Comparison of ENCODE assay signal across 12 cellular contexts in genomic region chr13:27044837-27045570, GRCh38.
A peak's percentile ranks its signal among the peaks of the same experiment; 100 is the strongest.
DNase-seq lines count a peak whose midpoint lies in the region; ATAC-seq lines count a peak whose summit lies in the region.
"Had no signal": no experiment of that assay in that cellular context is flagged by ENCODE, and none has a peak within 500 bp of the region (broad histone marks: within the 10 kb centered on the region; RNA-seq: fewer than 3 reads in every experiment).

No MANE protein-coding gene starts in this region.

- peaks cover 0 to 1% (median 0%) of the 10 kb centered on the region in 11 experiments; a peak in 1 of 22 replicates for H4K20me1 ChIP-seq in BLaER1 treated with 17β-estradiol and CSF1 and Interleukin-3, amounts not matched to agents 10 nM and 100 nM

- H3K9me3 Mint-ChIP-seq in activated T-helper 2 cell treated with anti-CD3 and anti-CD28 coated beads, Interferon-gamma antibody, Interleukin-2, Interleukin-4, amounts not matched to agents 10 μg/mL and 5 μg/mL and 100 μg/mL, durations not matched to agents 14 hours and 24 hours and 36 hours: no peaks in the 10 kb centered on the region

- DNase-seq in activated T-helper 2 cell treated with anti-CD3 and anti-CD28 coated beads, Interferon-gamma antibody, Interleukin-2, Interleukin-4, amounts not matched to agents 10 μg/mL and 5 μg/mL and 100 μg/mL, durations not matched to agents 14 hours and 24 hours and 36 hours (ENCODE audit: low spot score): peak; percentile 26
- no peak for DNase-seq in OCI-M2 (lab: John Stamatoyannopoulos, UW; ENCODE audit: unreplicated experiment)
- no peak for DNase-seq in NCI-H1436 treated with DMSO at 0.1 percent for 48 hours (lab: John Stamatoyannopoulos, UW)
- no peak for DNase-seq in RPMI8226
- DNase-seq: activated naive CD4-positive, alpha-beta T cell treated with Interleukin-2 at 50 U/mL for 16 hours; kidney had no signal

- ATAC-seq in GM18907 (IDR thresholded peaks at IDR 0.05; ENCODE audit: unreplicated experiment): peak; percentile 82
- peak; percentile 61 for ATAC-seq in HG03354 (IDR thresholded peaks at IDR 0.05; ENCODE audit: poor library complexity, severe bottlenecking, unreplicated experiment)
- ATAC-seq in GM21367 (IDR thresholded peaks at IDR 0.05; ENCODE audit: unreplicated experiment): no peak

- H3K27me3 Mint-ChIP-seq in activated T-helper 2 cell treated with anti-CD3 and anti-CD28 coated beads, Interferon-gamma antibody, Interleukin-2, Interleukin-4, amounts not matched to agents 10 μg/mL and 5 μg/mL and 100 μg/mL, durations not matched to agents 14 hours and 24 hours and 36 hours (ENCODE audit: low read depth): no peaks in the 10 kb centered on the region

- peaks cover 34 to 67% (median 53%) of the 10 kb centered on the region in 10 experiments for H3K4me1 ChIP-seq in BLaER1 treated with 17β-estradiol and CSF1 and Interleukin-3, amounts not matched to agents 10 nM and 100 nM

- H3K27ac ChIP-seq in BLaER1 treated with 17β-estradiol and CSF1 and Interleukin-3, amounts not matched to agents 10 nM and 100 nM: peak overlapping the region in 5 of 11 experiments; percentile 7 to 48 (median 36); a peak in 6 of 22 replicates
- H3K27ac ChIP-seq: C4-2B, HL-60 had no signal

- 0 out of 22 replicates have a peak, but pooled peaks cover 0 to 10% (median 0%) of the 10 kb centered on the region in 11 experiments for H3K9me3 ChIP-seq in BLaER1 treated with 17β-estradiol and CSF1 and Interleukin-3, amounts not matched to agents 10 nM and 100 nM (replicated peaks in 1 of 11)

- H3K4me1 Mint-ChIP-seq in activated T-helper 2 cell treated with anti-CD3 and anti-CD28 coated beads, Interferon-gamma antibody, Interleukin-2, Interleukin-4, amounts not matched to agents 10 μg/mL and 5 μg/mL and 100 μg/mL, durations not matched to agents 14 hours and 24 hours and 36 hours (ENCODE audit: low read depth): peaks cover 28% of the 10 kb centered on the region

- H3K36me3 Mint-ChIP-seq in activated T-helper 2 cell treated with anti-CD3 and anti-CD28 coated beads, Interferon-gamma antibody, Interleukin-2, Interleukin-4, amounts not matched to agents 10 μg/mL and 5 μg/mL and 100 μg/mL, durations not matched to agents 14 hours and 24 hours and 36 hours (ENCODE audit: low read depth): no peaks in the 10 kb centered on the region

- peak overlapping the region; percentile 4 for H3K27ac Mint-ChIP-seq in activated T-helper 2 cell treated with anti-CD3 and anti-CD28 coated beads, Interferon-gamma antibody, Interleukin-2, Interleukin-4, amounts not matched to agents 10 μg/mL and 5 μg/mL and 100 μg/mL, durations not matched to agents 14 hours and 24 hours and 36 hours

- intact Hi-C loops in activated T-helper 2 cell treated with anti-CD3 and anti-CD28 coated beads, Interferon-gamma antibody, Interleukin-2, Interleukin-4, amounts not matched to agents 10 μg/mL and 5 μg/mL and 100 μg/mL, durations not matched to agents 14 hours and 24 hours and 36 hours (cut with micrococcal nuclease): loop anchor here (10.0 kb wide), 1 partner anchor 210 kb away; the partner anchor contains the start of gene RPL21

- H3K4me2 ChIP-seq in BLaER1 treated with 17β-estradiol and CSF1 and Interleukin-3, amounts not matched to agents 10 nM and 100 nM: peak overlapping the region; percentile 23 to 81 (median 69)

- H3K4me3 ChIP-seq in BLaER1 treated with 17β-estradiol and CSF1 and Interleukin-3, amounts not matched to agents 10 nM and 100 nM: no peak overlapping the region

- no peak overlapping the region for H3K4me3 Mint-ChIP-seq in activated T-helper 2 cell treated with anti-CD3 and anti-CD28 coated beads, Interferon-gamma antibody, Interleukin-2, Interleukin-4, amounts not matched to agents 10 μg/mL and 5 μg/mL and 100 μg/mL, durations not matched to agents 14 hours and 24 hours and 36 hours (ENCODE audit: low read depth)

- H3K9ac ChIP-seq in BLaER1 treated with 17β-estradiol and CSF1 and Interleukin-3, amounts not matched to agents 10 nM and 100 nM: peak overlapping the region in 2 of 11 experiments; percentile 16; a peak in 1 of 22 replicates

- H3K36me3 ChIP-seq in BLaER1 treated with 17β-estradiol and CSF1 and Interleukin-3, amounts not matched to agents 10 nM and 100 nM: no peaks in the 10 kb centered on the region

- H3K27me3 ChIP-seq in BLaER1 treated with 17β-estradiol and CSF1 and Interleukin-3, amounts not matched to agents 10 nM and 100 nM: 0 out of 22 replicates have a peak, but pooled peaks cover 0 to under 1% (median 0%) of the 10 kb centered on the region in 11 experiments
